In the genomic region with DNA sequence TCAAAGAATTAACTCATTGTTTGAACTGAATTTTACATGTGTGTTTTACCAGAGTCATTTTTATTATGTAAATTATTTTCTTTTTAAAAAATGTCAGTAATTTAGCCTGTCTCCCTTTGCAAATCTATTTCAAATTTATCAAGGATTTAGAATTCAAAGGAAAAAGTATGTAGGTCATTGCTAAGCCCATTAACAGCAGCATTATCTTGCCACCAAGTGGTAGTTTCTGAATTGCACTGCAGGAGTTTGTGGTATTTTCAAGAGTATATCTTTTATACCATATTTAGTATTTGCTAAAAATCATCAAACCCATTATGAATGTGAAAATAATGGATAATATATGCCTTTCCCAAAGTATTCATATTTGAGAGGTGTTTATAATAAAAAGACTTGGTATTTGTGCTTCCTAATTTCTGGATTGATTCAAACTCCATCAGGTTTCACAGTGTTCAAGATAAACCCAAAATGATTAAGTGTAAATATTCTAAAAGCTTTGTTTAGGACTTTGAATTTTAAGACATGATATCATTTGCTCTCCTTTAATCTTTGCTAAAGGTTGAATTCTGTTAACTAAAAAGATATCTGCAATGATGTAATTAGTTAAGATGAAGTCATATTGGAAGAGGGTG, we compare ENCODE assay signal across 10 cellular contexts.
DNase-seq lines count a peak whose midpoint lies in the region; ATAC-seq, FAIRE-seq and TF ChIP-seq lines count a peak whose summit lies in the region.
"Had no signal": no experiment of that assay in that cellular context is flagged by ENCODE, and none has a peak within 500 bp of the region (broad histone marks: within the 10 kb centered on the region; RNA-seq: fewer than 3 reads in every experiment).

No MANE protein-coding gene starts in this region.

- H3K4me3 ChIP-seq in NB4 (ENCODE audit: low read depth, low read length), result no peak overlapping the region

- H3K27me3 Mint-ChIP-seq in stimulated activated memory B cell treated with anti-CD40 and anti-IgM and Interleukin-4, amounts not matched to agents 10 μg/mL and 1 μg/mL and 100 μg/mL, for 72 hours, result no peaks in the 10 kb centered on the region

- H3K4me1 Mint-ChIP-seq in stimulated activated memory B cell treated with anti-CD40 and anti-IgM and Interleukin-4, amounts not matched to agents 10 μg/mL and 1 μg/mL and 100 μg/mL, for 72 hours, result no peaks in the 10 kb centered on the region

- H3K9me3 Mint-ChIP-seq in stimulated activated memory B cell treated with anti-CD40 and anti-IgM and Interleukin-4, amounts not matched to agents 10 μg/mL and 1 μg/mL and 100 μg/mL, for 72 hours, result no peaks in the 10 kb centered on the region

- TF ChIP-seq POLR2A in NB4 (IDR thresholded peaks at IDR 0.05; ENCODE audit: extremely low read depth, insufficient read length), result no peak

- H3K36me3 Mint-ChIP-seq in stimulated activated memory B cell treated with anti-CD40 and anti-IgM and Interleukin-4, amounts not matched to agents 10 μg/mL and 1 μg/mL and 100 μg/mL, for 72 hours, result no peaks in the 10 kb centered on the region

- H3K27ac Mint-ChIP-seq in stimulated activated memory B cell treated with anti-CD40 and anti-IgM and Interleukin-4, amounts not matched to agents 10 μg/mL and 1 μg/mL and 100 μg/mL, for 72 hours, result no peak overlapping the region

- no peak overlapping the region for H3K4me3 Mint-ChIP-seq in stimulated activated memory B cell treated with anti-CD40 and anti-IgM and Interleukin-4, amounts not matched to agents 10 μg/mL and 1 μg/mL and 100 μg/mL, for 72 hours

- peak; percentile 71 for FAIRE-seq in islet of Langerhans (lab: Jason Lieb, UNC)

- TF ChIP-seq CTCF in NB4 (IDR thresholded peaks at IDR 0.05; ENCODE audit: low read depth, low read length), result peak; percentile 28

- no peak for ATAC-seq in stimulated activated memory B cell treated with anti-CD40 and anti-IgM and Interleukin-4, amounts not matched to agents 10 μg/mL and 1 μg/mL and 100 μg/mL, for 72 hours
- ATAC-seq in GM21526 (IDR thresholded peaks at IDR 0.05; ENCODE audit: low FRiP score, unreplicated experiment), result no peak
- no peak for ATAC-seq in GM21717 (IDR thresholded peaks at IDR 0.05; ENCODE audit: unreplicated experiment)

- DNase-seq in Ammon's horn (ENCODE audit: low spot score), result peak; percentile 26
- DNase-seq in NB4 (ENCODE audit: low read depth), result peak; percentile 12
- peak; percentile 34 for DNase-seq in amniotic epithelial cell (ENCODE audit: low read depth)
- no peak for DNase-seq in ecto neural progenitor cell (ENCODE audit: low spot score)
- DNase-seq: effector memory CD4-positive, alpha-beta T cell; stimulated activated CD4-positive, alpha-beta T cell treated with anti-CD3 and anti-CD28 coated beads, Interleukin-4, amount 100 ng/mL, for 1 hour had no signal
